In genomic region chr11:97345031-97345430, GRCh38 we compare ENCODE assay signal across 24 cellular contexts.
"Had no signal": no experiment of that assay in that cellular context is flagged by ENCODE, and none has a peak within 500 bp of the region (broad histone marks: within the 10 kb centered on the region; RNA-seq: fewer than 3 reads in every experiment).

No MANE protein-coding gene starts in this region.

- H3K4me1 ChIP-seq: adrenal gland, Peyer's patch had no signal

- DNase-seq: activated CD4-positive, alpha-beta T cell treated with anti-CD3 and anti-CD28 coated beads, Interleukin-2, amount 10 ng/mL, durations not matched to agents 24 days and 14 days; activated CD4-positive, alpha-beta T cell treated with anti-CD3 and anti-CD28 coated beads, Interleukin-2, amount 50 U/mL, for 48 hours; activated CD8-positive, alpha-beta memory T cell treated with anti-CD3 and anti-CD28 coated beads, Interleukin-2, amount 50 U/mL, for 4 hours; activated gamma-delta T cell treated with Interleukin-2 at 50 U/mL for 16 hours; activated naive CD4-positive, alpha-beta T cell treated with anti-CD3 and anti-CD28 coated beads for 36 hours; activated T-cell treated with anti-CD3 and anti-CD28 coated beads for 4 hours; activated T-cell treated with anti-CD3 and anti-CD28 coated beads, Interleukin-2, amount 50 U/mL, for 4 hours; adrenal gland; aorta; brain microvascular endothelial cell; central memory CD4-positive, alpha-beta T cell; NCI-H1092 treated with DMSO at 0.1 percent for 48 hours; NCI-H1436; NCI-H1694; NCI-H2029 treated with DMSO at 0.1 percent for 48 hours; NCI-H2107; NCI-H510A; PC-3; Peyer's patch; RPMI8226; SIG-M5 had no signal

- H3K4me3 ChIP-seq: adrenal gland, Peyer's patch had no signal

- H3K9me3 ChIP-seq: adrenal gland, Peyer's patch had no signal

- ATAC-seq: activated naive CD4-positive, alpha-beta T cell treated with anti-CD3 and anti-CD28 coated beads, Interleukin-2, amount 50 U/mL, for 72 hours; activated T-cell treated with anti-CD3 and anti-CD28 coated beads, Interleukin-2, amount 50 U/mL, for 4 hours; PC-3; Right ventricle myocardium inferior had no signal

- H3K9ac ChIP-seq: KMS-11 had no signal

- H3K36me3 ChIP-seq: adrenal gland, brain microvascular endothelial cell, Peyer's patch had no signal

- H3K4me2 ChIP-seq: KMS-11 had no signal

- H3K27me3 ChIP-seq: adrenal gland, brain microvascular endothelial cell, Peyer's patch had no signal

- H3K27ac ChIP-seq: adrenal gland, brain microvascular endothelial cell, KMS-11, Peyer's patch had no signal
